Comparison of ENCODE assay signal across 8 cellular contexts in genomic region chr2:169107645-169108044, GRCh38. TPM values are rescaled to one million over a fixed set of nuclear protein-coding genes. Genes with fewer than 3 reads are reported as not detected.
A peak's percentile ranks its signal among the peaks of the same experiment; 100 is the strongest.
DNase-seq lines count a peak whose midpoint lies in the region; ATAC-seq and TF ChIP-seq lines count a peak whose summit lies in the region.
"Had no signal": no experiment of that assay in that cellular context is flagged by ENCODE, and none has a peak within 500 bp of the region (broad histone marks: within the 10 kb centered on the region; RNA-seq: fewer than 3 reads in every experiment).

No MANE protein-coding gene starts in this region.

- H3K9me3 ChIP-seq in colonic mucosa = no peaks in the 10 kb centered on the region

- ATAC-seq in GM18861 (IDR thresholded peaks at IDR 0.05; ENCODE audit: unreplicated experiment) = peak; percentile 92
- ATAC-seq in GM21526 (IDR thresholded peaks at IDR 0.05; ENCODE audit: low FRiP score, unreplicated experiment) = peak; percentile 88
- ATAC-seq in HG03565 (IDR thresholded peaks at IDR 0.05; ENCODE audit: unreplicated experiment) = peak; percentile 88

- H3K27me3 ChIP-seq in brain microvascular endothelial cell (replicated peaks) = no peaks in the 10 kb centered on the region
- no peaks in the 10 kb centered on the region for H3K27me3 ChIP-seq in colonic mucosa

- intact Hi-C loops in colonic mucosa (cut with DNase I) = loop anchor here (5.0 to 10.0 kb wide), 2 partner anchors 35 to 143 kb away; no protein-coding TSS in a partner anchor

- in situ Hi-C loops in brain microvascular endothelial cell (cut with HindIII; ENCODE audit: low pct_ligation_motif_present, low sequenced_read_pairs) = no loop called here

- H3K4me3 ChIP-seq in brain microvascular endothelial cell (ENCODE audit: low read depth, low read length) (no peak overlapping the region), colonic mucosa (no peak overlapping the region)

- TF ChIP-seq CTCF in brain microvascular endothelial cell (IDR thresholded peaks at IDR 0.05; ENCODE audit: low read depth, low read length, missing control alignments) = no peak
- TF ChIP-seq CTCF in colonic mucosa (IDR thresholded peaks at IDR 0.05) = no peak

- DNase-seq in central memory CD4-positive, alpha-beta T cell = peak; percentile 78
- DNase-seq in brain microvascular endothelial cell (no peak), 8988T (no peak), colonic mucosa (no peak)

- no peak overlapping the region for H3K9ac ChIP-seq in colonic mucosa (ENCODE audit: low read depth in 2 of 2, low read length in 2 of 2)

- no peaks in the 10 kb centered on the region for H3K4me1 ChIP-seq in colonic mucosa

- no peak overlapping the region for H3K27ac ChIP-seq in brain microvascular endothelial cell
- H3K27ac ChIP-seq in colonic mucosa = no peak overlapping the region

- H3K36me3 ChIP-seq in brain microvascular endothelial cell (replicated peaks) (no peaks in the 10 kb centered on the region), colonic mucosa (no peaks in the 10 kb centered on the region)

RNA-seq across cellular contexts. Expression of gene DHRS9, which starts 38.3 kb away (rescaled TPM):
- total RNA-seq in colonic mucosa = 100 to 1,000 TPM; 102 to 144 TPM
- total RNA-seq: RPMI7951 had no signal
